ENCODE assay signal across 8 cellular contexts in genomic region chr17:80035687-80035936, GRCh38. TPM values are rescaled to one million over a fixed set of nuclear protein-coding genes. Genes with fewer than 3 reads are reported as not detected.
DNase-seq lines count a peak whose midpoint lies in the region; ATAC-seq and TF ChIP-seq lines count a peak whose summit lies in the region.

Gene TBC1D16, minus strand, starts transcription at chr17:80035872. Its CDS starts 22,325 bp downstream, at chr17:80013547.

- H3K9me2 ChIP-seq in GM23248 (ENCODE audit: insufficient read depth) = no peaks in the 10 kb centered on the region

- in situ Hi-C loops in GM23248 (cut with MboI) = no loop called here

- H3K27me3 Mint-ChIP-seq in T-helper 17 cell = peaks cover 5% of the 10 kb centered on the region

- no peaks in the 10 kb centered on the region for H4K20me1 ChIP-seq in GM23248 (ENCODE audit: insufficient read depth)

- H3F3A ChIP-seq in GM23248 (ENCODE audit: insufficient read depth) = peaks cover 9% of the 10 kb centered on the region

- DNase-seq in GM23248 (no peak), T-helper 17 cell (peak in 2 of 3 donors; percentile 50 to 63), DMS114 treated with DMSO at 0.1 percent for 48 hours (lab: John Stamatoyannopoulos, UW; ENCODE audit: unreplicated experiment) (no peak), glomerular visceral epithelial cell (ENCODE audit: extremely low spot score) (no peak), DMS153 treated with DMSO at 0.1 percent for 48 hours (lab: John Stamatoyannopoulos, UW; ENCODE audit: unreplicated experiment) (no peak)

- H3K36me3 ChIP-seq in GM23248 (ENCODE audit: low read depth) (no peaks in the 10 kb centered on the region), gastroesophageal sphincter (peaks cover 0 to 7% of the 10 kb centered on the region in 2 donors), parathyroid adenoma (ENCODE audit: control insufficient read depth, insufficient read depth, low read length) (no peaks in the 10 kb centered on the region)

- H3K36me3 Mint-ChIP-seq in T-helper 17 cell (ENCODE audit: low read depth) = peaks cover 2% of the 10 kb centered on the region

- H3K4me1 ChIP-seq in GM23248 (ENCODE audit: insufficient read depth) (peaks cover 5% of the 10 kb centered on the region; the same call in 1 of the 2 replicates), gastroesophageal sphincter (peaks cover 0 to 44% (median 7%) of the 10 kb centered on the region in 3 donors), parathyroid adenoma (peaks cover 3% of the 10 kb centered on the region)

- H3K4me3 Mint-ChIP-seq in T-helper 17 cell = peak within 1 kb of the TSS; percentile 94

- no peak for TF ChIP-seq POLR2A in gastroesophageal sphincter (IDR thresholded peaks at IDR 0.05)

- peak within 1 kb of the TSS; percentile 91 for H3K27ac Mint-ChIP-seq in T-helper 17 cell

- ATAC-seq in T-helper 17 cell (no peak), gastroesophageal sphincter (no peak), GM19351 (IDR thresholded peaks at IDR 0.05; ENCODE audit: unreplicated experiment) (no peak)

- H3K4me1 Mint-ChIP-seq in T-helper 17 cell = peaks cover 19% of the 10 kb centered on the region

- H2AFZ ChIP-seq in GM23248 (peak within 1 kb of the TSS; percentile 87), parathyroid adenoma (peak within 1 kb of the TSS; percentile 99)

- H3K79me2 ChIP-seq in GM23248 (ENCODE audit: insufficient read depth) = peaks cover 42% of the 10 kb centered on the region
- peaks cover 3% of the 10 kb centered on the region for H3K79me2 ChIP-seq in parathyroid adenoma

- WGBS in GM23248 (ENCODE audit: low coverage in 1 of 2, low lambda C conversion rate in 2 of 2, missing lambda C conversion rate in 2 of 2), 2 experiments = 0% methylated on average over 18 of the region's 46 CpGs; no CpG with 5 or more reads in 1 of the 2 experiments
- WGBS in gastroesophageal sphincter (ENCODE audit: low coverage in 1 of 2), 2 donors = no CpG with 5 or more reads among the region's 46 CpGs

- H3K27me3 ChIP-seq in GM23248 (replicated peaks; ENCODE audit: insufficient read depth) (no peaks in the 10 kb centered on the region), gastroesophageal sphincter (no peaks in the 10 kb centered on the region), parathyroid adenoma (ENCODE audit: control insufficient read depth, insufficient read depth, low read length) (no peaks in the 10 kb centered on the region)

- no peak for TF ChIP-seq EP300 in gastroesophageal sphincter (IDR thresholded peaks at IDR 0.05)

- no peak for TF ChIP-seq CTCF in gastroesophageal sphincter (IDR thresholded peaks at IDR 0.05)
- TF ChIP-seq CTCF in parathyroid adenoma (IDR thresholded peaks at IDR 0.05) = no peak

- H3K4me3 ChIP-seq in GM23248 (peak within 1 kb of the TSS; percentile 86), gastroesophageal sphincter (peak within 1 kb of the TSS; percentile 72 to 88), parathyroid adenoma (ENCODE audit: low read depth, low read length) (peak within 1 kb of the TSS; percentile 84)

- H3K27ac ChIP-seq in GM23248 = peak within 1 kb of the TSS; percentile 90
- H3K27ac ChIP-seq in gastroesophageal sphincter = peak within 1 kb of the TSS; percentile 75 to 95 (median 92)
- peak within 1 kb of the TSS; percentile 84 for H3K27ac ChIP-seq in parathyroid adenoma

- H3K4me2 ChIP-seq in GM23248 (ENCODE audit: unreplicated experiment) (peak within 1 kb of the TSS; percentile 99), parathyroid adenoma (ENCODE audit: low read length) (peak within 1 kb of the TSS; percentile 99)

- no peaks in the 10 kb centered on the region for H3K9me3 ChIP-seq in GM23248 (ENCODE audit: low read depth)
- H3K9me3 ChIP-seq in T-helper 17 cell (ENCODE audit: control insufficient read depth, low read length, poor library complexity, severe bottlenecking) = no peaks in the 10 kb centered on the region
- no peaks in the 10 kb centered on the region for H3K9me3 ChIP-seq in gastroesophageal sphincter
- no peaks in the 10 kb centered on the region for H3K9me3 ChIP-seq in parathyroid adenoma (ENCODE audit: control insufficient read depth, low read length)

- H3K9ac ChIP-seq in GM23248 (peak within 1 kb of the TSS; percentile 97), parathyroid adenoma (peak within 1 kb of the TSS; percentile 81)

RNA-seq across cellular contexts. Expression of gene TBC1D16, which starts in this region (rescaled TPM):
- total RNA-seq in GM23248 (2014; rRNA removed; shearing (Covaris generic)) = 22.4 and 26.9 TPM in 2 replicates
- 8.1 and 9.2 TPM in 2 replicates for polyA plus RNA-seq in GM23248 (2016; fragmentation: Nextera tagmentation; extraction: Ambion mirVana)
- total RNA-seq in T-helper 17 cell (1 to 10 TPM; 1.9 to 2.6 TPM), gastroesophageal sphincter (10 to 100 TPM; 26.5 to 44.3 (median 36.3) TPM)

Comparison
In these comparisons a context has a peak if more than half of its experiments do, and no peak if none do; other contexts are left out.
1. DNase-seq: peak in T-helper 17 cell (2 of 3); none in GM23248 (single experiment), DMS114 treated with DMSO at 0.1 percent for 48 hours (single experiment), glomerular visceral epithelial cell (single experiment) and DMS153 treated with DMSO at 0.1 percent for 48 hours (single experiment).
2. Peak in every context shown above with its lines, with median percentiles within 50 percentile points of each other: H3K27ac ChIP-seq and H3K4me3 ChIP-seq.